Comparison of ENCODE assay signal across 1 cellular context in genomic region chr1:162551969-162552683, GRCh38.
TF ChIP-seq lines count a peak whose summit lies in the region.

No MANE protein-coding gene starts in this region.

TF ChIP-seq in GM23338, 12 proteins besides CTCF, POLR2A, EP300 and RAD21 (continued from another document):
- no peak for TF ChIP-seq ZNF462 (CRISPR knock-in tag; IDR thresholded peaks at IDR 0.05)
- TF ChIP-seq EZH2phosphoT487 (IDR thresholded peaks at IDR 0.05; ENCODE audit: unreplicated experiment) = no peak
- TF ChIP-seq EZH2 (IDR thresholded peaks at IDR 0.05; ENCODE audit: low read depth, unreplicated experiment) = no peak
- no peak for TF ChIP-seq ETS1 (IDR thresholded peaks at IDR 0.05)
- TF ChIP-seq STAT1 (IDR thresholded peaks at IDR 0.05; ENCODE audit: unreplicated experiment) = no peak
- TF ChIP-seq ZNF114 (CRISPR knock-in tag; IDR thresholded peaks at IDR 0.05) = no peak
